Comparison of ENCODE assay signal across 8 cellular contexts in genomic region chr5:147188200-147189108, GRCh38.
DNase-seq lines count a peak whose midpoint lies in the region; ATAC-seq and TF ChIP-seq lines count a peak whose summit lies in the region.

No MANE protein-coding gene starts in this region.

- H3K4me3 ChIP-seq in ACC112 (ENCODE audit: low read depth, low read length) (peak overlapping the region; percentile 68), GM12865 (ENCODE audit: low read depth, low read length) (no peak overlapping the region)

- peak; percentile 70 for ATAC-seq in HG02610 (IDR thresholded peaks at IDR 0.05; ENCODE audit: unreplicated experiment)
- ATAC-seq in SK-N-SH treated with all-trans-retinoic acid at 6 μM for 48 hours: peak; percentile 95
- ATAC-seq in central memory CD8-positive, alpha-beta T cell (replicated peaks; ENCODE audit: extremely low read depth, poor library complexity, severe bottlenecking): peak; percentile 40

- no peak overlapping the region for H3K4me3 Mint-ChIP-seq in central memory CD8-positive, alpha-beta T cell

- H2AFZ ChIP-seq in ACC112 (ENCODE audit: low read length, unreplicated experiment): peak overlapping the region; percentile 89

- no peaks in the 10 kb centered on the region for H3K4me1 ChIP-seq in ACC112 (ENCODE audit: control insufficient read depth, insufficient read depth, low read length, unreplicated experiment)

- peak; percentile 68 for TF ChIP-seq CTCF in GM12865 (IDR thresholded peaks at IDR 0.05; ENCODE audit: insufficient read depth, low read depth, low read length, missing control alignments)

- H3K9me3 Mint-ChIP-seq in central memory CD8-positive, alpha-beta T cell: no peaks in the 10 kb centered on the region

- H3K27ac Mint-ChIP-seq in central memory CD8-positive, alpha-beta T cell (ENCODE audit: low read depth): no peak overlapping the region

- peaks cover 29% of the 10 kb centered on the region for H3K27me3 Mint-ChIP-seq in central memory CD8-positive, alpha-beta T cell

- no peak overlapping the region for H3K27ac ChIP-seq in ACC112 (ENCODE audit: low read depth, low read length)

- no peaks in the 10 kb centered on the region for H3K36me3 Mint-ChIP-seq in central memory CD8-positive, alpha-beta T cell (ENCODE audit: insufficient read depth)

- DNase-seq in GM12865 (ENCODE audit: low read depth): peak; percentile 63
- DNase-seq in NCI-H1092 (lab: John Stamatoyannopoulos, UW): peak; percentile 64
- peak in 1 of 2 donors; percentile 40 for DNase-seq in central memory CD8-positive, alpha-beta T cell (ENCODE audit: low spot score in 2 of 2)
- DNase-seq in kidney tubule cell (ENCODE audit: low spot score): peak; percentile 75
- DNase-seq in stimulated activated CD8-positive, alpha-beta memory T cell treated with anti-CD3 and anti-CD28 coated beads, Interleukin-12 subunit alpha, Interleukin-12 subunit beta, amount 100 ng/mL, for 1 hour (ENCODE audit: low read depth): peak; percentile 9

- peaks cover 6% of the 10 kb centered on the region for H3K4me1 Mint-ChIP-seq in central memory CD8-positive, alpha-beta T cell

- H3K79me2 ChIP-seq in ACC112 (ENCODE audit: control insufficient read depth, insufficient read depth, low read length, unreplicated experiment): no peaks in the 10 kb centered on the region

- H3K27me3 ChIP-seq in ACC112 (ENCODE audit: insufficient read depth, low read length): no peaks in the 10 kb centered on the region

- no peaks in the 10 kb centered on the region for H3K36me3 ChIP-seq in ACC112 (ENCODE audit: insufficient read depth, low read length)

TF ChIP-seq in SK-N-SH treated with all-trans-retinoic acid at 6 μM for 48 hours, 23 proteins besides CTCF, POLR2A, EP300 and RAD21:
- no peak for TF ChIP-seq PPARA (CRISPR knock-in tag; IDR thresholded peaks at IDR 0.05; ENCODE audit: borderline replicate concordance)
- TF ChIP-seq ARNTL (CRISPR knock-in tag; IDR thresholded peaks at IDR 0.05; ENCODE audit: borderline replicate concordance, low read depth): no peak
- TF ChIP-seq BACH2 (CRISPR knock-in tag; IDR thresholded peaks at IDR 0.05; ENCODE audit: borderline replicate concordance): no peak
- no peak for TF ChIP-seq ZFP30 (CRISPR knock-in tag; IDR thresholded peaks at IDR 0.05)
- TF ChIP-seq CREB5 (CRISPR knock-in tag; IDR thresholded peaks at IDR 0.05; ENCODE audit: low read depth): no peak
- no peak for TF ChIP-seq RARB (CRISPR knock-in tag; IDR thresholded peaks at IDR 0.05)
- TF ChIP-seq CSRNP3 (CRISPR knock-in tag; IDR thresholded peaks at IDR 0.05): no peak
- no peak for TF ChIP-seq TCF4 (CRISPR knock-in tag; IDR thresholded peaks at IDR 0.05; ENCODE audit: borderline replicate concordance)
- TF ChIP-seq ISL1 (CRISPR knock-in tag; IDR thresholded peaks at IDR 0.05): no peak
- no peak for TF ChIP-seq TSHZ2 (CRISPR knock-in tag; IDR thresholded peaks at IDR 0.05)
TF ChIP-seq in SK-N-SH treated with all-trans-retinoic acid at 6 μM for 48 hours: peak in this region for 0.

Comparison
In these comparisons a context has a peak if more than half of its experiments do, and no peak if none do; other contexts are left out.
1. ATAC-seq: peak in every context shown above with its lines; median percentile 95 in SK-N-SH treated with all-trans-retinoic acid at 6 μM for 48 hours; 70 in HG02610; 40 in central memory CD8-positive, alpha-beta T cell.